18 cellular contexts compared by ENCODE assay signal in genomic region chr1:199084293-199084692, GRCh38.
A peak's percentile ranks its signal among the peaks of the same experiment; 100 is the strongest.
DNase-seq lines count a peak whose midpoint lies in the region; ATAC-seq and TF ChIP-seq lines count a peak whose summit lies in the region.
"Had no signal": no experiment of that assay in that cellular context is flagged by ENCODE, and none has a peak within 500 bp of the region (broad histone marks: within the 10 kb centered on the region; RNA-seq: fewer than 3 reads in every experiment).

No MANE protein-coding gene starts in this region.

- peak; percentile 47 for DNase-seq in GF-D8 (lab: John Stamatoyannopoulos, UW)
- peak; percentile 25 for DNase-seq in NAMALWA (ENCODE audit: low spot score)
- peak; percentile 14 to 41 for DNase-seq in cardiac fibroblast (ENCODE audit: low read depth in 2 of 2)
- DNase-seq in osteocyte (ENCODE audit: extremely low spot score, unreplicated experiment) = no peak
- no peak for DNase-seq in central memory CD4-positive, alpha-beta T cell
- DNase-seq: activated CD8-positive, alpha-beta T cell treated with anti-CD3 and anti-CD28 coated beads for 36 hours; effector CD4-positive, alpha-beta T cell; NCI-H1436; NCI-H748 treated with DMSO at 0.1 percent for 48 hours; stimulated activated CD4-positive, alpha-beta T cell treated with anti-CD3 and anti-CD28 coated beads, Interleukin-4, amount 100 ng/mL, for 1 hour; stimulated activated naive CD8-positive, alpha-beta T cell treated with anti-CD3 and anti-CD28 coated beads, Interleukin-15, Interleukin-2, amounts not matched to agents 100 U/mL and 50 U/mL, for 24 hours; T-helper 17 cell had no signal

- peaks cover 31% of the 10 kb centered on the region for H3K4me1 Mint-ChIP-seq in osteocyte (ENCODE audit: unreplicated experiment)

- TF ChIP-seq CTCF in cardiac fibroblast (IDR thresholded peaks at IDR 0.05; ENCODE audit: low read depth, low read length) (no peak), osteocyte (IDR thresholded peaks at IDR 0.05) (no peak)

- no peak overlapping the region for H3K4me3 ChIP-seq in cardiac fibroblast (replicated peaks in 1 of 2; ENCODE audit: low read depth in 2 of 2, low read length in 2 of 2)
- H3K4me3 ChIP-seq: lung, prostate gland had no signal

- H3K36me3 Mint-ChIP-seq in osteocyte (ENCODE audit: unreplicated experiment) = no peaks in the 10 kb centered on the region
- H3K36me3 Mint-ChIP-seq: activated naive CD8-positive, alpha-beta T cell had no signal

- H3K4me3 Mint-ChIP-seq in osteocyte (ENCODE audit: unreplicated experiment) = no peak overlapping the region
- H3K4me3 Mint-ChIP-seq: activated CD8-positive, alpha-beta T cell treated with anti-CD3 and anti-CD28 coated beads for 36 hours; activated naive CD8-positive, alpha-beta T cell; T-helper 17 cell had no signal

- peak overlapping the region; percentile 69 for H3K27ac Mint-ChIP-seq in osteocyte (ENCODE audit: unreplicated experiment)
- H3K27ac Mint-ChIP-seq: activated CD8-positive, alpha-beta T cell treated with anti-CD3 and anti-CD28 coated beads for 36 hours; activated naive CD8-positive, alpha-beta T cell; T-helper 17 cell had no signal

- H3K9me3 Mint-ChIP-seq in osteocyte (ENCODE audit: unreplicated experiment) = no peaks in the 10 kb centered on the region
- H3K9me3 Mint-ChIP-seq: activated CD8-positive, alpha-beta T cell treated with anti-CD3 and anti-CD28 coated beads for 36 hours had no signal

- no peak for ATAC-seq in HG02981 (IDR thresholded peaks at IDR 0.05; ENCODE audit: unreplicated experiment)
- ATAC-seq in GM21390 (IDR thresholded peaks at IDR 0.05; ENCODE audit: unreplicated experiment) = no peak
- ATAC-seq in HG03442 (IDR thresholded peaks at IDR 0.05; ENCODE audit: unreplicated experiment) = no peak
- ATAC-seq: activated CD8-positive, alpha-beta T cell treated with anti-CD3 and anti-CD28 coated beads for 36 hours; stimulated activated naive CD8-positive, alpha-beta T cell treated with anti-CD3 and anti-CD28 coated beads, Interleukin-15, Interleukin-2, amounts not matched to agents 100 U/mL and 50 U/mL, for 24 hours; T-helper 17 cell had no signal

- no peaks in the 10 kb centered on the region for H3K27me3 Mint-ChIP-seq in osteocyte (ENCODE audit: unreplicated experiment)
- H3K27me3 Mint-ChIP-seq: activated CD8-positive, alpha-beta T cell treated with anti-CD3 and anti-CD28 coated beads for 36 hours; T-helper 17 cell had no signal

Comparison
In these comparisons a context has a peak if more than half of its experiments do, and no peak if none do; other contexts are left out.
1. DNase-seq: peak in GF-D8 (single experiment), NAMALWA (single experiment) and cardiac fibroblast (2 of 2); none in osteocyte (single experiment) and central memory CD4-positive, alpha-beta T cell (single experiment).